In genomic region chr9:129487658-129488483, GRCh38 we compare ENCODE assay signal across 8 cellular contexts.
A peak's percentile ranks its signal among the peaks of the same experiment; 100 is the strongest.
DNase-seq lines count a peak whose midpoint lies in the region; ATAC-seq and TF ChIP-seq lines count a peak whose summit lies in the region.

No MANE protein-coding gene starts in this region.

- peaks cover 79 to 100% (median 97%) of the 10 kb centered on the region in 4 donors for H3K4me1 ChIP-seq in esophagus muscularis mucosa
- peaks cover 0 to 97% (median 84%) of the 10 kb centered on the region in 4 donors for H3K4me1 ChIP-seq in tibial artery

- DNase-seq in NCI-H2196 (lab: John Stamatoyannopoulos, UW; ENCODE audit: unreplicated experiment): peak; percentile 52
- no peak for DNase-seq in NCI-H2196 treated with DMSO at 0.1 percent for 48 hours (lab: John Stamatoyannopoulos, UW; ENCODE audit: unreplicated experiment)
- DNase-seq in MG63: no peak
- DNase-seq in activated CD8-positive, alpha-beta memory T cell treated with anti-CD3 and anti-CD28 coated beads, Interleukin-2, amount 50 U/mL, for 4 hours: peak; percentile 62
- DNase-seq in esophagus muscularis mucosa (ENCODE audit: extremely low spot score): no peak
- DNase-seq in natural killer cell: no peak
- peak; percentile 80 to 88 for DNase-seq in tibial artery
- no peak for DNase-seq in LoVo (ENCODE audit: low spot score)

- peak overlapping the region; percentile 82 for H3K4me3 Mint-ChIP-seq in natural killer cell

- H3K4me3 ChIP-seq in MG63 (peak overlapping the region; percentile 26), esophagus muscularis mucosa (peak overlapping the region; percentile 59 to 62 (median 62)), tibial artery (peak overlapping the region; percentile 53 to 64)

- intact Hi-C loops in esophagus muscularis mucosa (cut with DNase I) (no loop called here), natural killer cell (cut with micrococcal nuclease) (loop anchor here (2.0 kb wide), 2 partner anchors 29 to 75 kb away; no protein-coding TSS in a partner anchor), tibial artery (cut with DNase I; ENCODE audit: low total_unique reads) (loop anchor here (5.0 to 10.0 kb wide), 2 partner anchors 233 to 346 kb away; no protein-coding TSS in a partner anchor)

- H3K9me3 Mint-ChIP-seq in natural killer cell: no peaks in the 10 kb centered on the region

- peaks cover 7 to 13% of the 10 kb centered on the region in 2 donors for H3K27me3 Mint-ChIP-seq in natural killer cell (ENCODE audit: low read depth in 2 of 2)

- H3K27me3 ChIP-seq in MG63: no peaks in the 10 kb centered on the region
- no peaks in the 10 kb centered on the region for H3K27me3 ChIP-seq in esophagus muscularis mucosa
- no peaks in the 10 kb centered on the region for H3K27me3 ChIP-seq in tibial artery

- H3K27ac Mint-ChIP-seq in natural killer cell: peak overlapping the region; percentile 85 to 92

- TF ChIP-seq POLR2A in esophagus muscularis mucosa (IDR thresholded peaks at IDR 0.05; ENCODE audit: low read depth): no peak

- 6% methylated on average over 22 of the region's 46 CpGs for WGBS in esophagus muscularis mucosa

- peaks cover 20 to 39% of the 10 kb centered on the region in 2 donors for H3K4me1 Mint-ChIP-seq in natural killer cell

- H3K9me3 ChIP-seq in MG63 (no peaks in the 10 kb centered on the region), esophagus muscularis mucosa (no peaks in the 10 kb centered on the region), tibial artery (no peaks in the 10 kb centered on the region)

- H3K27ac ChIP-seq in esophagus muscularis mucosa (replicated peaks in 1 of 4): peak overlapping the region; percentile 97 to 100 (median 98)
- peak overlapping the region; percentile 100 for H3K27ac ChIP-seq in tibial artery

- H3K36me3 Mint-ChIP-seq in natural killer cell: no peaks in the 10 kb centered on the region

- peak in 2 of 3 donors; percentile 4 to 35 for ATAC-seq in natural killer cell

- TF ChIP-seq CTCF in esophagus muscularis mucosa (IDR thresholded peaks at IDR 0.05): no peak
- no peak for TF ChIP-seq CTCF in natural killer cell (IDR thresholded peaks at IDR 0.05)
- no peak for TF ChIP-seq CTCF in tibial artery (IDR thresholded peaks at IDR 0.05)

- no peak for TF ChIP-seq EP300 in esophagus muscularis mucosa (IDR thresholded peaks at IDR 0.05)

- H3K36me3 ChIP-seq in MG63: peaks cover 8% of the 10 kb centered on the region
- H3K36me3 ChIP-seq in esophagus muscularis mucosa: peaks cover 0 to 10% (median 4%) of the 10 kb centered on the region in 4 donors
- H3K36me3 ChIP-seq in tibial artery: no peaks in the 10 kb centered on the region

Comparison
In these comparisons a context has a peak if more than half of its experiments do, and no peak if none do; other contexts are left out.
1. DNase-seq: peak in NCI-H2196 (single experiment), activated CD8-positive, alpha-beta memory T cell treated with anti-CD3 and anti-CD28 coated beads, Interleukin-2, amount 50 U/mL, for 4 hours (single experiment) and tibial artery (2 of 2); none in NCI-H2196 treated with DMSO at 0.1 percent for 48 hours (single experiment), MG63 (single experiment), esophagus muscularis mucosa (single experiment), natural killer cell (single experiment) and LoVo (single experiment).
2. Peak in every context shown above with its lines, with median percentiles within 50 percentile points of each other: H3K4me3 ChIP-seq.